Comparison of ENCODE assay signal across 14 cellular contexts in the genomic region with DNA sequence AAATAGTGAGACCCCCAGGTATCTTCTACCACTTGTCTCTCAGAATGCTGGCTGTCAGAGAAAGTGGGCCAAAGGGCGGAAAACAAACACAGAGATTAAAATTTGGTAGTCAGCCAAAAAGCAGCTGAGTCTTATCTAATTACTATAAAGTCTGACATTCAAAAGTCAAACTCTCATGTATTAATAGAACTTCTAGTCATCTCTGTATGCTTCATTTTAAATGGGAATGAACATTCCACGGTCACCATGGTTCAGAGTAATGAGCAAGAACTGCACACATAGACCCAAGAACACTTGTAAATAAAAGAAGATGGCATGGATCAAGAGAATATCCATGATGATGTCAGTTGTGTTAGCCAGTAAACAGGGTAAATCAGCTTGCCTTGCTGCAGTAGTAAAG.
DNase-seq lines count a peak whose midpoint lies in the region; ATAC-seq, FAIRE-seq and TF ChIP-seq lines count a peak whose summit lies in the region.
"Had no signal": no experiment of that assay in that cellular context is flagged by ENCODE, and none has a peak within 500 bp of the region (broad histone marks: within the 10 kb centered on the region; RNA-seq: fewer than 3 reads in every experiment).

No MANE protein-coding gene starts in this region.

- H3K27ac ChIP-seq in heart left ventricle, result peak overlapping the region in 7 of 12 donors; percentile 9 to 59 (median 45)
- peak overlapping the region in 2 of 3 donors; percentile 62 to 77 for H3K27ac ChIP-seq in right lobe of liver
- H3K27ac ChIP-seq: C4-2B, SJCRH30 had no signal

- no peaks in the 10 kb centered on the region for H3K27me3 ChIP-seq in heart left ventricle
- no peaks in the 10 kb centered on the region for H3K27me3 ChIP-seq in right lobe of liver
- H3K27me3 ChIP-seq: SJCRH30 had no signal

- H3K9me3 ChIP-seq in heart left ventricle (peaks cover 0 to 6% (median 0%) of the 10 kb centered on the region in 12 donors), right lobe of liver (no peaks in the 10 kb centered on the region)
- H3K9me3 ChIP-seq: SJCRH30 had no signal

- no peak for FAIRE-seq in RCC 7860 (lab: Jason Lieb, UNC)

- peak; percentile 77 to 95 (median 82) for ATAC-seq in heart left ventricle
- ATAC-seq in right lobe of liver, result peak; percentile 56 to 67 (median 62)
- no peak for ATAC-seq in HG03196 (IDR thresholded peaks at IDR 0.05; ENCODE audit: unreplicated experiment)

- TF ChIP-seq POLR2A in heart left ventricle (IDR thresholded peaks at IDR 0.05), result no peak
- no peak for TF ChIP-seq POLR2A in right lobe of liver (IDR thresholded peaks at IDR 0.05)

- H3K4me1 ChIP-seq in heart left ventricle (peaks cover 0 to 21% (median 6%) of the 10 kb centered on the region in 12 donors), right lobe of liver (peaks cover 0 to 38% (median 10%) of the 10 kb centered on the region in 4 donors)

- H3K4me3 ChIP-seq in heart left ventricle (no peak overlapping the region), right lobe of liver (no peak overlapping the region)
- H3K4me3 ChIP-seq: SJCRH30 had no signal

- DNase-seq in DMS53 (lab: John Stamatoyannopoulos, UW) (peak; percentile 24), NCI-H1105 treated with DMSO at 0.1 percent for 48 hours (lab: John Stamatoyannopoulos, UW) (peak; percentile 53), heart left ventricle (peak in 2 of 5 donors; percentile 22 to 28), right lobe of liver (no peak), RCC 7860 (ENCODE audit: low spot score) (no peak)
- no peak for DNase-seq in stimulated activated CD4-positive, alpha-beta T cell treated with anti-CD3 and anti-CD28 coated beads, Interleukin-2, amount 100 ng/mL, for 48 hours
- DNase-seq: DMS79, H9, NCI-H1417, NCI-H187 treated with DMSO at 0.1 percent for 48 hours, RPMI8226 had no signal

- H3K36me3 ChIP-seq in heart left ventricle (no peaks in the 10 kb centered on the region), right lobe of liver (no peaks in the 10 kb centered on the region)
- H3K36me3 ChIP-seq: SJCRH30 had no signal

- 9 to 18% (median 15%) methylated on average over 2 of the region's 2 CpGs for WGBS in heart left ventricle, 4 donors
- WGBS in right lobe of liver (ENCODE audit: insufficient coverage, low coverage, low lambda C conversion rate, missing lambda C conversion rate), result 15% methylated on average over 2 of the region's 2 CpGs

- intact Hi-C loops in heart left ventricle (cut with DNase I), result loop anchor here in 1 of 10 donors (10.0 kb wide), 1 partner anchor 56 kb away; no protein-coding TSS in a partner anchor
- intact Hi-C loops in right lobe of liver (cut with DNase I), result no loop called here

- no peak for TF ChIP-seq CTCF in heart left ventricle (IDR thresholded peaks at IDR 0.05)
- no peak for TF ChIP-seq CTCF in right lobe of liver (IDR thresholded peaks at IDR 0.05)

Comparison
In these comparisons a context has a peak if more than half of its experiments do, and no peak if none do; other contexts are left out.
1. DNase-seq: peak in DMS53 (single experiment) and NCI-H1105 treated with DMSO at 0.1 percent for 48 hours (single experiment); none in right lobe of liver (0 of 3), stimulated activated CD4-positive, alpha-beta T cell treated with anti-CD3 and anti-CD28 coated beads, Interleukin-2, amount 100 ng/mL, for 48 hours (0 of 2) and RCC 7860 (single experiment).